ENCODE assay signal across 1 cellular context in the genomic region with DNA sequence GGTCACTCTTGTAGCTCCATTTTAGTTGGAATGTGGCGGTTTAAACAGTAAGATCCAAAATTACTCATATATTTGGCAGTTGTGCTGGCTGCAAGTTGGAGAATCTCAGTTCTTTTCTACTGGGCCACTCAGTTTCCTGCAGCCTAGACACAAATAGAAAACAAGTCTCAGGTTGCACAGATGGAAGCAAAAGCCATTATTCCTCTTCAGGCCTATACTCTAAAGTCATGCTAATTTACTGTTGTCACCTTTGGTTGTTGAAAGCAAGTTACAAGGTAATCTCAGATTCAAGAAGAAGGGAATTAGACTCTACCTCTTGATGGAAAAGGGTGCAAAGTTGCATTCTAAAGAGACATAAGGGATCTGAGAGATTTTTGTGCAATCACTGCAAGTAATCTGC.
TF ChIP-seq lines count a peak whose summit lies in the region.

No MANE protein-coding gene starts in this region.

TF ChIP-seq in H1, 55 proteins besides CTCF, POLR2A, EP300 and RAD21:
- TF ChIP-seq HDAC6 (IDR thresholded peaks at IDR 0.05; ENCODE audit: low read depth, low read length) (no peak), SP1 (IDR thresholded peaks at IDR 0.05; ENCODE audit: low read depth, low read length) (no peak), CEBPB (IDR thresholded peaks at IDR 0.05; ENCODE audit: low read depth, low read length) (no peak), RBBP5 (IDR thresholded peaks at IDR 0.05; ENCODE audit: borderline replicate concordance, low read depth, low read length) (no peak), NANOG (IDR thresholded peaks at IDR 0.05; ENCODE audit: insufficient read depth, low read depth, low read length, poor library complexity, severe bottlenecking) (no peak), FOSL1 (IDR thresholded peaks at IDR 0.05; ENCODE audit: insufficient read depth, low read depth, low read length) (no peak), GTF2F1 (IDR thresholded peaks at IDR 0.05; ENCODE audit: borderline replicate concordance, low read depth, low read length) (no peak), NRF1 (IDR thresholded peaks at IDR 0.05; ENCODE audit: low read depth, low read length) (no peak), KDM5A (IDR thresholded peaks at IDR 0.05; ENCODE audit: low read length) (no peak), TCF12 (IDR thresholded peaks at IDR 0.05; ENCODE audit: low read depth, low read length) (no peak), TBP (IDR thresholded peaks at IDR 0.05; ENCODE audit: low read depth, low read length) (no peak), ZNF274 (IDR thresholded peaks at IDR 0.05; ENCODE audit: borderline replicate concordance, extremely low read depth, low read length) (no peak), BACH1 (IDR thresholded peaks at IDR 0.05; ENCODE audit: low read length) (no peak), TAF7 (optimal IDR thresholded peaks at IDR 0.05; ENCODE audit: borderline replicate concordance, low read depth, low read length) (no peak), TEAD4 (IDR thresholded peaks at IDR 0.05; ENCODE audit: low read depth, low read length) (no peak), RNF2 (IDR thresholded peaks at IDR 0.05; ENCODE audit: borderline replicate concordance, low read depth, low read length, missing control alignments, poor library complexity, severe bottlenecking) (no peak)
- TF ChIP-seq, protein P1, sequence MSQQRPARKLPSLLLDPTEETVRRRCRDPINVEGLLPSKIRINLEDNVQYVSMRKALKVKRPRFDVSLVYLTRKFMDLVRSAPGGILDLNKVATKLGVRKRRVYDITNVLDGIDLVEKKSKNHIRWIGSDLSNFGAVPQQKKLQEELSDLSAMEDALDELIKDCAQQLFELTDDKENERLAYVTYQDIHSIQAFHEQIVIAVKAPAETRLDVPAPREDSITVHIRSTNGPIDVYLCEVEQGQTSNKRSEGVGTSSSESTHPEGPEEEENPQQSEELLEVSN (IDR thresholded peaks at IDR 0.05) = no peak
- TF ChIP-seq, protein P2, sequence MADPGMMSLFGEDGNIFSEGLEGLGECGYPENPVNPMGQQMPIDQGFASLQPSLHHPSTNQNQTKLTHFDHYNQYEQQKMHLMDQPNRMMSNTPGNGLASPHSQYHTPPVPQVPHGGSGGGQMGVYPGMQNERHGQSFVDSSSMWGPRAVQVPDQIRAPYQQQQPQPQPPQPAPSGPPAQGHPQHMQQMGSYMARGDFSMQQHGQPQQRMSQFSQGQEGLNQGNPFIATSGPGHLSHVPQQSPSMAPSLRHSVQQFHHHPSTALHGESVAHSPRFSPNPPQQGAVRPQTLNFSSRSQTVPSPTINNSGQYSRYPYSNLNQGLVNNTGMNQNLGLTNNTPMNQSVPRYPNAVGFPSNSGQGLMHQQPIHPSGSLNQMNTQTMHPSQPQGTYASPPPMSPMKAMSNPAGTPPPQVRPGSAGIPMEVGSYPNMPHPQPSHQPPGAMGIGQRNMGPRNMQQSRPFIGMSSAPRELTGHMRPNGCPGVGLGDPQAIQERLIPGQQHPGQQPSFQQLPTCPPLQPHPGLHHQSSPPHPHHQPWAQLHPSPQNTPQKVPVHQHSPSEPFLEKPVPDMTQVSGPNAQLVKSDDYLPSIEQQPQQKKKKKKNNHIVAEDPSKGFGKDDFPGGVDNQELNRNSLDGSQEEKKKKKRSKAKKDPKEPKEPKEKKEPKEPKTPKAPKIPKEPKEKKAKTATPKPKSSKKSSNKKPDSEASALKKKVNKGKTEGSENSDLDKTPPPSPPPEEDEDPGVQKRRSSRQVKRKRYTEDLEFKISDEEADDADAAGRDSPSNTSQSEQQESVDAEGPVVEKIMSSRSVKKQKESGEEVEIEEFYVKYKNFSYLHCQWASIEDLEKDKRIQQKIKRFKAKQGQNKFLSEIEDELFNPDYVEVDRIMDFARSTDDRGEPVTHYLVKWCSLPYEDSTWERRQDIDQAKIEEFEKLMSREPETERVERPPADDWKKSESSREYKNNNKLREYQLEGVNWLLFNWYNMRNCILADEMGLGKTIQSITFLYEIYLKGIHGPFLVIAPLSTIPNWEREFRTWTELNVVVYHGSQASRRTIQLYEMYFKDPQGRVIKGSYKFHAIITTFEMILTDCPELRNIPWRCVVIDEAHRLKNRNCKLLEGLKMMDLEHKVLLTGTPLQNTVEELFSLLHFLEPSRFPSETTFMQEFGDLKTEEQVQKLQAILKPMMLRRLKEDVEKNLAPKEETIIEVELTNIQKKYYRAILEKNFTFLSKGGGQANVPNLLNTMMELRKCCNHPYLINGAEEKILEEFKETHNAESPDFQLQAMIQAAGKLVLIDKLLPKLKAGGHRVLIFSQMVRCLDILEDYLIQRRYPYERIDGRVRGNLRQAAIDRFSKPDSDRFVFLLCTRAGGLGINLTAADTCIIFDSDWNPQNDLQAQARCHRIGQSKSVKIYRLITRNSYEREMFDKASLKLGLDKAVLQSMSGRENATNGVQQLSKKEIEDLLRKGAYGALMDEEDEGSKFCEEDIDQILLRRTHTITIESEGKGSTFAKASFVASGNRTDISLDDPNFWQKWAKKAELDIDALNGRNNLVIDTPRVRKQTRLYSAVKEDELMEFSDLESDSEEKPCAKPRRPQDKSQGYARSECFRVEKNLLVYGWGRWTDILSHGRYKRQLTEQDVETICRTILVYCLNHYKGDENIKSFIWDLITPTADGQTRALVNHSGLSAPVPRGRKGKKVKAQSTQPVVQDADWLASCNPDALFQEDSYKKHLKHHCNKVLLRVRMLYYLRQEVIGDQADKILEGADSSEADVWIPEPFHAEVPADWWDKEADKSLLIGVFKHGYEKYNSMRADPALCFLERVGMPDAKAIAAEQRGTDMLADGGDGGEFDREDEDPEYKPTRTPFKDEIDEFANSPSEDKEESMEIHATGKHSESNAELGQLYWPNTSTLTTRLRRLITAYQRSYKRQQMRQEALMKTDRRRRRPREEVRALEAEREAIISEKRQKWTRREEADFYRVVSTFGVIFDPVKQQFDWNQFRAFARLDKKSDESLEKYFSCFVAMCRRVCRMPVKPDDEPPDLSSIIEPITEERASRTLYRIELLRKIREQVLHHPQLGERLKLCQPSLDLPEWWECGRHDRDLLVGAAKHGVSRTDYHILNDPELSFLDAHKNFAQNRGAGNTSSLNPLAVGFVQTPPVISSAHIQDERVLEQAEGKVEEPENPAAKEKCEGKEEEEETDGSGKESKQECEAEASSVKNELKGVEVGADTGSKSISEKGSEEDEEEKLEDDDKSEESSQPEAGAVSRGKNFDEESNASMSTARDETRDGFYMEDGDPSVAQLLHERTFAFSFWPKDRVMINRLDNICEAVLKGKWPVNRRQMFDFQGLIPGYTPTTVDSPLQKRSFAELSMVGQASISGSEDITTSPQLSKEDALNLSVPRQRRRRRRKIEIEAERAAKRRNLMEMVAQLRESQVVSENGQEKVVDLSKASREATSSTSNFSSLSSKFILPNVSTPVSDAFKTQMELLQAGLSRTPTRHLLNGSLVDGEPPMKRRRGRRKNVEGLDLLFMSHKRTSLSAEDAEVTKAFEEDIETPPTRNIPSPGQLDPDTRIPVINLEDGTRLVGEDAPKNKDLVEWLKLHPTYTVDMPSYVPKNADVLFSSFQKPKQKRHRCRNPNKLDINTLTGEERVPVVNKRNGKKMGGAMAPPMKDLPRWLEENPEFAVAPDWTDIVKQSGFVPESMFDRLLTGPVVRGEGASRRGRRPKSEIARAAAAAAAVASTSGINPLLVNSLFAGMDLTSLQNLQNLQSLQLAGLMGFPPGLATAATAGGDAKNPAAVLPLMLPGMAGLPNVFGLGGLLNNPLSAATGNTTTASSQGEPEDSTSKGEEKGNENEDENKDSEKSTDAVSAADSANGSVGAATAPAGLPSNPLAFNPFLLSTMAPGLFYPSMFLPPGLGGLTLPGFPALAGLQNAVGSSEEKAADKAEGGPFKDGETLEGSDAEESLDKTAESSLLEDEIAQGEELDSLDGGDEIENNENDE (IDR thresholded peaks at IDR 0.05; ENCODE audit: insufficient replicate concordance, low read length) = no peak
